ENCODE assay signal across 21 cellular contexts in genomic region chr20:55360895-55361294, GRCh38.
A peak's percentile ranks its signal among the peaks of the same experiment; 100 is the strongest.
DNase-seq lines count a peak whose midpoint lies in the region; ATAC-seq, FAIRE-seq and TF ChIP-seq lines count a peak whose summit lies in the region.
"Had no signal": no experiment of that assay in that cellular context is flagged by ENCODE, and none has a peak within 500 bp of the region (broad histone marks: within the 10 kb centered on the region; RNA-seq: fewer than 3 reads in every experiment).

No MANE protein-coding gene starts in this region.

- H3K4me2 ChIP-seq in A549: no peak overlapping the region
- no peak overlapping the region for H3K4me2 ChIP-seq in K562 (ENCODE audit: insufficient read depth, low read length)
- H3K4me2 ChIP-seq: BLaER1 had no signal

- no peaks in the 10 kb centered on the region for H3K4me1 ChIP-seq in A549
- no peaks in the 10 kb centered on the region for H3K4me1 ChIP-seq in K562 (replicated peaks in 1 of 2; ENCODE audit: control insufficient read depth in 2 of 2, insufficient read depth in 2 of 2, low read length in 2 of 2)
- H3K4me1 ChIP-seq: BE2C, BLaER1, Caco-2 had no signal

- no peak for TF ChIP-seq POLR2A in A549 (IDR thresholded peaks at IDR 0.05; ENCODE audit: low read length)
- no peak for TF ChIP-seq POLR2A in K562 (conservative IDR thresholded peaks at IDR 0.05)

- no peak overlapping the region for H2AFZ ChIP-seq in K562 (ENCODE audit: low read depth, low read length)

- intact Hi-C loops in activated CD4-positive, alpha-beta T cell treated with anti-CD3 and anti-CD28 coated beads, Interleukin-2, amount 10 ng/mL, durations not matched to agents 24 days and 14 days (cut with micrococcal nuclease): no loop called here
- intact Hi-C loops in K562 (cut with micrococcal nuclease): no loop called here

- H3K9me3 Mint-ChIP-seq in activated CD4-positive, alpha-beta T cell treated with anti-CD3 and anti-CD28 coated beads, Interleukin-2, amount 10 ng/mL, durations not matched to agents 7 days and 5 days: no peaks in the 10 kb centered on the region
- H3K9me3 Mint-ChIP-seq in activated CD4-positive, alpha-beta T cell treated with anti-CD3 and anti-CD28 coated beads, Interleukin-2, amount 10 ng/mL, durations not matched to agents 24 days and 14 days: peaks cover 4% of the 10 kb centered on the region

- no peak for FAIRE-seq in A549 (lab: Jason Lieb, UNC)
- FAIRE-seq in K562 (lab: Jason Lieb, UNC): no peak
- FAIRE-seq: D721Med, G401.6, GM12891, GM19239 had no signal

- no peak for TF ChIP-seq EP300 in A549 (IDR thresholded peaks at IDR 0.05)
- TF ChIP-seq EP300 in K562 (IDR thresholded peaks at IDR 0.05; ENCODE audit: low read length): no peak

- H3K4me3 ChIP-seq in A549 (no peak overlapping the region), K562 (no peak overlapping the region)
- H3K4me3 ChIP-seq: BLaER1 had no signal

- no peaks in the 10 kb centered on the region for H3K36me3 ChIP-seq in K562 (ENCODE audit: control insufficient read depth, insufficient read depth, low read length)
- H3K36me3 ChIP-seq: BE2C, BLaER1 had no signal

- no peaks in the 10 kb centered on the region for H3K9me1 ChIP-seq in K562 (ENCODE audit: control insufficient read depth, insufficient read depth, low read length)

- peak overlapping the region; percentile 50 for H3K27ac Mint-ChIP-seq in activated CD4-positive, alpha-beta T cell treated with anti-CD3 and anti-CD28 coated beads, Interleukin-2, amount 10 ng/mL, durations not matched to agents 7 days and 5 days
- H3K27ac Mint-ChIP-seq in activated CD4-positive, alpha-beta T cell treated with anti-CD3 and anti-CD28 coated beads, Interleukin-2, amount 10 ng/mL, durations not matched to agents 24 days and 14 days: no peak overlapping the region
- H3K27ac Mint-ChIP-seq: CD14-positive monocyte; CD4-positive, alpha-beta T cell; CD8-positive, alpha-beta T cell had no signal

- ATAC-seq in A549: no peak
- ATAC-seq in K562: no peak
- ATAC-seq in GM21526 (IDR thresholded peaks at IDR 0.05; ENCODE audit: low FRiP score, unreplicated experiment): no peak
- ATAC-seq: CD8-positive, alpha-beta T cell had no signal

- no peaks in the 10 kb centered on the region for H3K27me3 ChIP-seq in K562 (ENCODE audit: control insufficient read depth in 2 of 2, insufficient read depth in 2 of 2, low read length in 2 of 2)
- H3K27me3 ChIP-seq: BE2C, BLaER1 had no signal

- H3K9ac ChIP-seq in K562 (ENCODE audit: insufficient read depth in 1 of 2, low read depth in 2 of 2, low read length in 2 of 2): no peak overlapping the region
- H3K9ac ChIP-seq: BLaER1 had no signal

- no peak for DNase-seq in activated CD4-positive, alpha-beta T cell treated with anti-CD3 and anti-CD28 coated beads, Interleukin-2, amount 10 ng/mL, durations not matched to agents 7 days and 5 days
- DNase-seq in activated CD4-positive, alpha-beta T cell treated with anti-CD3 and anti-CD28 coated beads, Interleukin-2, amount 10 ng/mL, durations not matched to agents 24 days and 14 days: no peak
- DNase-seq in A549 (ENCODE audit: low read depth in 1 of 2, low spot score in 1 of 2) (no peak), K562 (ENCODE audit: extremely low read depth in 1 of 4, low spot score in 3 of 4) (no peak)
- DNase-seq: ACHN; BE2C; C1 segment of cervical spinal cord; Caco-2; Calu3; CD4-positive, alpha-beta T cell; CD8-positive, alpha-beta T cell; DMS79 treated with DMSO at 0.1 percent for 48 hours; GF-D8 had no signal

- no peak for TF ChIP-seq RAD21 in A549 (conservative IDR thresholded peaks at IDR 0.05 in 1 of 2, IDR thresholded peaks at IDR 0.05 in 1 of 2)
- TF ChIP-seq RAD21 in K562 (CRISPR knock-in tag; conservative IDR thresholded peaks at IDR 0.05 in 1 of 2, IDR thresholded peaks at IDR 0.05 in 1 of 2): no peak

- TF ChIP-seq CTCF in A549 (IDR thresholded peaks at IDR 0.05) (no peak), K562 (IDR thresholded peaks at IDR 0.05 in 2 of 3, conservative IDR thresholded peaks at IDR 0.05 in 1 of 3; ENCODE audit: insufficient read depth in 2 of 3, low read depth in 1 of 3, low read length in 3 of 3) (no peak)

- no peaks in the 10 kb centered on the region for H3K27me3 Mint-ChIP-seq in activated CD4-positive, alpha-beta T cell treated with anti-CD3 and anti-CD28 coated beads, Interleukin-2, amount 10 ng/mL, durations not matched to agents 7 days and 5 days
- no peaks in the 10 kb centered on the region for H3K27me3 Mint-ChIP-seq in activated CD4-positive, alpha-beta T cell treated with anti-CD3 and anti-CD28 coated beads, Interleukin-2, amount 10 ng/mL, durations not matched to agents 24 days and 14 days
- H3K27me3 Mint-ChIP-seq: CD4-positive, alpha-beta T cell had no signal

- WGBS in A549 (ENCODE audit: missing lambda C conversion rate): 68% methylated on average over 1 of the region's 1 CpG
- WGBS in K562 (ENCODE audit: insufficient coverage, low coverage, missing lambda C conversion rate): 0% methylated on average over 1 of the region's 1 CpG

- H3K27ac ChIP-seq in A549 (no peak overlapping the region), K562 (ENCODE audit: extremely low read depth, low read depth, low read length) (no peak overlapping the region)
- H3K27ac ChIP-seq: 22Rv1, BLaER1 had no signal

- no peaks in the 10 kb centered on the region for H3K36me3 Mint-ChIP-seq in activated CD4-positive, alpha-beta T cell treated with anti-CD3 and anti-CD28 coated beads, Interleukin-2, amount 10 ng/mL, durations not matched to agents 7 days and 5 days (ENCODE audit: low read depth)
- no peaks in the 10 kb centered on the region for H3K36me3 Mint-ChIP-seq in activated CD4-positive, alpha-beta T cell treated with anti-CD3 and anti-CD28 coated beads, Interleukin-2, amount 10 ng/mL, durations not matched to agents 24 days and 14 days (ENCODE audit: low read depth)
- H3K36me3 Mint-ChIP-seq: CD14-positive monocyte; CD8-positive, alpha-beta T cell had no signal

- no peaks in the 10 kb centered on the region for H3K9me3 ChIP-seq in A549
- peaks cover 2% of the 10 kb centered on the region; the same call in 1 of the 2 replicates for H3K9me3 ChIP-seq in K562 (replicated peaks; ENCODE audit: control insufficient read depth, insufficient read depth, low read depth, low read length)
- H3K9me3 ChIP-seq: BE2C, BLaER1, Caco-2 had no signal

- no peak overlapping the region for H3K4me3 Mint-ChIP-seq in activated CD4-positive, alpha-beta T cell treated with anti-CD3 and anti-CD28 coated beads, Interleukin-2, amount 10 ng/mL, durations not matched to agents 7 days and 5 days
- H3K4me3 Mint-ChIP-seq in activated CD4-positive, alpha-beta T cell treated with anti-CD3 and anti-CD28 coated beads, Interleukin-2, amount 10 ng/mL, durations not matched to agents 24 days and 14 days: no peak overlapping the region
- H3K4me3 Mint-ChIP-seq: CD14-positive monocyte; CD4-positive, alpha-beta T cell; CD8-positive, alpha-beta T cell had no signal

- in situ Hi-C loops in K562 (cut with MboI): no loop called here

- H3K4me1 Mint-ChIP-seq in activated CD4-positive, alpha-beta T cell treated with anti-CD3 and anti-CD28 coated beads, Interleukin-2, amount 10 ng/mL, durations not matched to agents 7 days and 5 days: no peaks in the 10 kb centered on the region
- H3K4me1 Mint-ChIP-seq in activated CD4-positive, alpha-beta T cell treated with anti-CD3 and anti-CD28 coated beads, Interleukin-2, amount 10 ng/mL, durations not matched to agents 24 days and 14 days: no peaks in the 10 kb centered on the region
- H3K4me1 Mint-ChIP-seq: CD14-positive monocyte had no signal

- no TSS peak for BruUV-seq in K562 (replicated peaks; lab: Mats Ljungman, UMichigan)

- no peaks in the 10 kb centered on the region for H4K20me1 ChIP-seq in K562 (replicated peaks; ENCODE audit: control insufficient read depth, insufficient read depth, low read length)
- H4K20me1 ChIP-seq: BLaER1 had no signal

- H3K79me2 ChIP-seq in K562 (ENCODE audit: control insufficient read depth, insufficient read depth, low read length): no peaks in the 10 kb centered on the region

- POLR2A ChIA-PET in activated CD4-positive, alpha-beta T cell treated with anti-CD3 and anti-CD28 coated beads, Interleukin-2, amount 10 ng/mL, durations not matched to agents 7 days and 5 days (lab: Charles Lee): no interaction called here
- POLR2A ChIA-PET in A549 (lab: Yijun Ruan, JAX) (no interaction called here), K562 (lab: Yijun Ruan, JAX) (no interaction called here)

- CTCF ChIA-PET in activated CD4-positive, alpha-beta T cell treated with anti-CD3 and anti-CD28 coated beads, Interleukin-2, amount 10 ng/mL, durations not matched to agents 7 days and 5 days (lab: Charles Lee): no interaction called here
- CTCF ChIA-PET in A549 (lab: Yijun Ruan, JAX): no interaction called here
- CTCF ChIA-PET in K562 (lab: Yijun Ruan, JAX; ENCODE audit: low intra/inter-chr PET ratio): no interaction called here

TF ChIP-seq in A549, 52 proteins besides CTCF, POLR2A, EP300 and RAD21:
- TF ChIP-seq MAFK (IDR thresholded peaks at IDR 0.05; ENCODE audit: partially characterized antibody) (peak; percentile 50), EHMT2 (IDR thresholded peaks at IDR 0.05; ENCODE audit: low read depth) (no peak), HOXB5 (CRISPR knock-in tag; IDR thresholded peaks at IDR 0.05) (no peak), ZFP36 (IDR thresholded peaks at IDR 0.05; ENCODE audit: borderline replicate concordance, partially characterized antibody) (no peak)

TF ChIP-seq in K562, 482 proteins besides CTCF, POLR2A, EP300 and RAD21 (continues in another document):
- TF ChIP-seq PHF21A (IDR thresholded peaks at IDR 0.05; ENCODE audit: borderline replicate concordance, low read depth) (no peak), MAFG (tag; conservative IDR thresholded peaks at IDR 0.05) (peak; percentile 32; the same call in 1 of the 2 replicates), BCOR (IDR thresholded peaks at IDR 0.05) (no peak), HMG20B (CRISPR knock-in tag; IDR thresholded peaks at IDR 0.05) (no peak), TEAD4 (IDR thresholded peaks at IDR 0.05; ENCODE audit: low read length) (no peak), TEAD4 (CRISPR knock-in tag; IDR thresholded peaks at IDR 0.05; ENCODE audit: borderline replicate concordance) (no peak), HNRNPUL1 (IDR thresholded peaks at IDR 0.05; ENCODE audit: low read length) (no peak), ZNF316 (IDR thresholded peaks at IDR 0.05) (peak; percentile 42; the same call in 1 of the 2 replicates), U2AF1 (optimal IDR thresholded peaks at IDR 0.05; ENCODE audit: low read depth, low read length) (no peak), SIRT6 (IDR thresholded peaks at IDR 0.05; ENCODE audit: low read depth, low read length) (no peak), KAT7 (CRISPR knock-in tag; IDR thresholded peaks at IDR 0.05; ENCODE audit: borderline replicate concordance) (no peak), NR1H2 (CRISPR knock-in tag; IDR thresholded peaks at IDR 0.05) (no peak)
